ENCODE assay signal across 8 cellular contexts in the genomic region with DNA sequence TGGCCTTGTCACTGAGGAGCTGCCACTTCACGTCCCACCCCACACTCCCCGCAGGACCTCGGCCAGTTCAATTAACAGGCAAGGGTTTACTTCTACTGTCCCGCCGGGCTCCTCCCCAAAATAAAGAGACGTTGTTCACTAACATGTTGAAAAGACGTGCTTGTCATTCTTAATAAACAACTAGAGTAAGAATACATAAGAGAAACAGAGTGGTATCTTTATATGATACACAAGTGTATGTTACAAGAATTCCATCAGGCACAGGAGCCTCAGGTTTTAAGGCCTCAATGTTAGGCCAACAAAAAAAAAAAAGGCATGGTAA. TPM values are rescaled to one million over a fixed set of nuclear protein-coding genes. Genes with fewer than 3 reads are reported as not detected.
DNase-seq lines count a peak whose midpoint lies in the region; ATAC-seq and TF ChIP-seq lines count a peak whose summit lies in the region.

No MANE protein-coding gene starts in this region.

- TF ChIP-seq POLR2A in adrenal gland (IDR thresholded peaks at IDR 0.05) (no peak), right lobe of liver (IDR thresholded peaks at IDR 0.05) (no peak)

- no peaks in the 10 kb centered on the region for H3K9me3 Mint-ChIP-seq in activated CD4-positive, alpha-beta T cell treated with anti-CD3 and anti-CD28 coated beads, Interleukin-2, amount 10 ng/mL, durations not matched to agents 24 days and 14 days

- peaks cover 33% of the 10 kb centered on the region for H3K4me1 Mint-ChIP-seq in activated CD4-positive, alpha-beta T cell treated with anti-CD3 and anti-CD28 coated beads, Interleukin-2, amount 10 ng/mL, durations not matched to agents 24 days and 14 days

- H3K4me3 ChIP-seq in adrenal gland: peak overlapping the region in 1 of 4 donors; percentile 73
- H3K4me3 ChIP-seq in right lobe of liver: peak overlapping the region in 2 of 3 donors; percentile 60 to 74

- H3K27ac Mint-ChIP-seq in activated CD4-positive, alpha-beta T cell treated with anti-CD3 and anti-CD28 coated beads, Interleukin-2, amount 10 ng/mL, durations not matched to agents 24 days and 14 days: peak overlapping the region; percentile 95

- H3K27me3 ChIP-seq in adrenal gland: no peaks in the 10 kb centered on the region
- H3K27me3 ChIP-seq in right lobe of liver: no peaks in the 10 kb centered on the region

- no peak for ATAC-seq in right lobe of liver
- ATAC-seq in GM18502 (IDR thresholded peaks at IDR 0.05; ENCODE audit: poor library complexity, unreplicated experiment): no peak

- peaks cover 10 to 19% of the 10 kb centered on the region in 2 donors for H3K4me1 ChIP-seq in adrenal gland (replicated peaks in 1 of 2)
- H3K4me1 ChIP-seq in right lobe of liver: peaks cover 0 to 9% (median 4%) of the 10 kb centered on the region in 4 donors

- H3K27me3 Mint-ChIP-seq in activated CD4-positive, alpha-beta T cell treated with anti-CD3 and anti-CD28 coated beads, Interleukin-2, amount 10 ng/mL, durations not matched to agents 24 days and 14 days: no peaks in the 10 kb centered on the region

- H3K36me3 ChIP-seq in adrenal gland (replicated peaks in 1 of 2) (peaks cover 0 to 52% of the 10 kb centered on the region in 2 donors), right lobe of liver (peaks cover 0 to 50% (median 19%) of the 10 kb centered on the region in 4 donors)

- H3K27ac ChIP-seq in adrenal gland (peak overlapping the region; percentile 3 to 94 (median 90)), right lobe of liver (peak overlapping the region; percentile 59 to 82 (median 66)), temporal lobe (ENCODE audit: low read depth, low read length) (peak overlapping the region; percentile 92)

- H3K9me3 ChIP-seq in adrenal gland (replicated peaks in 1 of 3) (no peaks in the 10 kb centered on the region), right lobe of liver (no peaks in the 10 kb centered on the region)

- DNase-seq in activated CD4-positive, alpha-beta T cell treated with anti-CD3 and anti-CD28 coated beads, Interleukin-2, amount 10 ng/mL, durations not matched to agents 24 days and 14 days: no peak
- DNase-seq in activated CD4-positive, alpha-beta T cell treated with anti-CD3 and anti-CD28 coated beads, Interleukin-2, amount 50 U/mL, for 48 hours: no peak
- DNase-seq in adrenal gland (no peak), right lobe of liver (no peak), DMS 273 treated with DMSO at 0.1 percent for 48 hours (lab: John Stamatoyannopoulos, UW) (no peak), Kasumi-1 (lab: John Stamatoyannopoulos, UW) (no peak)

- H3K36me3 Mint-ChIP-seq in activated CD4-positive, alpha-beta T cell treated with anti-CD3 and anti-CD28 coated beads, Interleukin-2, amount 10 ng/mL, durations not matched to agents 24 days and 14 days (ENCODE audit: low read depth): peaks cover 76% of the 10 kb centered on the region

- H3K4me3 Mint-ChIP-seq in activated CD4-positive, alpha-beta T cell treated with anti-CD3 and anti-CD28 coated beads, Interleukin-2, amount 10 ng/mL, durations not matched to agents 24 days and 14 days: peak overlapping the region; percentile 98

- 2 to 3% (median 2%) methylated on average over 7 of the region's 7 CpGs for whole genome bisulfite sequencing in adrenal gland, 4 donors
- WGBS in right lobe of liver (ENCODE audit: insufficient coverage, low coverage, low lambda C conversion rate, missing lambda C conversion rate): 3% methylated on average over 6 of the region's 7 CpGs

- intact Hi-C loops in activated CD4-positive, alpha-beta T cell treated with anti-CD3 and anti-CD28 coated beads, Interleukin-2, amount 10 ng/mL, durations not matched to agents 24 days and 14 days (cut with micrococcal nuclease): loop anchor here (1.0 to 10.0 kb wide), 3 partner anchors 8 to 845 kb away; partner anchors contain the start of genes CDC25A and QRICH1
- intact Hi-C loops in adrenal gland (cut with DNase I): loop anchor here in 1 of 2 donors (10.0 kb wide), 1 partner anchor 1015 kb away; no protein-coding TSS in a partner anchor
- intact Hi-C loops in right lobe of liver (cut with DNase I): no loop called here

- TF ChIP-seq CTCF in adrenal gland (IDR thresholded peaks at IDR 0.05) (no peak), right lobe of liver (IDR thresholded peaks at IDR 0.05) (no peak)

RNA-seq across cellular contexts. Expression of gene IMPDH2, which starts 0.3 kb away (rescaled TPM):
- total RNA-seq in activated CD4-positive, alpha-beta T cell treated with anti-CD3 and anti-CD28 coated beads, Interleukin-2, amount 10 ng/mL, durations not matched to agents 24 days and 14 days: 490 and 496 TPM in 2 replicates
- 100 to 1,000 TPM; 113 to 208 (median 127) TPM for total RNA-seq in adrenal gland
- 100 to 1,000 TPM; 145 to 171 (median 152) TPM for polyA plus RNA-seq in adrenal gland
- 10 to 100 TPM; 32.0 to 57.3 (median 39.0) TPM for total RNA-seq in right lobe of liver
- 98.1 TPM for total RNA-seq in temporal lobe

RNA-seq across cellular contexts. Expression of gene NDUFAF3, which starts 7.6 kb away (rescaled TPM):
- 123 and 126 TPM in 2 replicates for total RNA-seq in activated CD4-positive, alpha-beta T cell treated with anti-CD3 and anti-CD28 coated beads, Interleukin-2, amount 10 ng/mL, durations not matched to agents 24 days and 14 days
- total RNA-seq in adrenal gland (100 to 1,000 TPM in 7 of 8 donors, 10 to 100 TPM in 1; 87.2 to 442 (median 173) TPM), right lobe of liver (100 to 1,000 TPM in 1 of 6 experiments, 10 to 100 TPM in 5; 39.2 to 100 (median 44.8) TPM), temporal lobe (24.1 TPM)
- 100 to 1,000 TPM; 102 to 578 (median 269) TPM for polyA plus RNA-seq in adrenal gland

RNA-seq across cellular contexts. Expression of gene DALRD3, which starts 11.1 kb away (rescaled TPM):
- 31.5 and 36.6 TPM in 2 replicates for total RNA-seq in activated CD4-positive, alpha-beta T cell treated with anti-CD3 and anti-CD28 coated beads, Interleukin-2, amount 10 ng/mL, durations not matched to agents 24 days and 14 days
- total RNA-seq in adrenal gland: 10 to 100 TPM; 18.4 to 87.9 (median 46.7) TPM
- polyA plus RNA-seq in adrenal gland: 10 to 100 TPM; 22.8 to 65.2 (median 53.1) TPM
- total RNA-seq in right lobe of liver: 10 to 100 TPM in 2 of 6 experiments, 1 to 10 TPM in 4; 7.5 to 17.0 (median 8.1) TPM
- 38.1 TPM for total RNA-seq in temporal lobe

RNA-seq across cellular contexts. Expression of gene WDR6, which starts 22.3 kb away (rescaled TPM):
- 141 and 153 TPM in 2 replicates for total RNA-seq in activated CD4-positive, alpha-beta T cell treated with anti-CD3 and anti-CD28 coated beads, Interleukin-2, amount 10 ng/mL, durations not matched to agents 24 days and 14 days
- total RNA-seq in adrenal gland: 100 to 1,000 TPM; 106 to 431 (median 177) TPM
- 100 to 1,000 TPM in 2 of 3 donors, 10 to 100 TPM in 1; 86.0 to 699 (median 442) TPM for polyA plus RNA-seq in adrenal gland
- total RNA-seq in right lobe of liver: 10 to 100 TPM; 35.7 to 72.9 (median 65.4) TPM
- 87.8 TPM for total RNA-seq in temporal lobe

RNA-seq across cellular contexts. Expression of gene P4HTM, which starts 39.5 kb away (rescaled TPM):
- total RNA-seq in activated CD4-positive, alpha-beta T cell treated with anti-CD3 and anti-CD28 coated beads, Interleukin-2, amount 10 ng/mL, durations not matched to agents 24 days and 14 days: 33.9 and 38.3 TPM in 2 replicates
- total RNA-seq in adrenal gland: 100 to 1,000 TPM in 4 of 8 donors, 10 to 100 TPM in 4; 56.7 to 174 (median 102) TPM
- polyA plus RNA-seq in adrenal gland: 100 to 1,000 TPM in 2 of 3 donors, 10 to 100 TPM in 1; 26.6 to 155 (median 129) TPM
- total RNA-seq in right lobe of liver: 10 to 100 TPM in 5 of 6 experiments, 1 to 10 TPM in 1; 7.7 to 19.2 (median 11.1) TPM
- 47.5 TPM for total RNA-seq in temporal lobe
